ENCODE assay signal across 15 cellular contexts in the genomic region with DNA sequence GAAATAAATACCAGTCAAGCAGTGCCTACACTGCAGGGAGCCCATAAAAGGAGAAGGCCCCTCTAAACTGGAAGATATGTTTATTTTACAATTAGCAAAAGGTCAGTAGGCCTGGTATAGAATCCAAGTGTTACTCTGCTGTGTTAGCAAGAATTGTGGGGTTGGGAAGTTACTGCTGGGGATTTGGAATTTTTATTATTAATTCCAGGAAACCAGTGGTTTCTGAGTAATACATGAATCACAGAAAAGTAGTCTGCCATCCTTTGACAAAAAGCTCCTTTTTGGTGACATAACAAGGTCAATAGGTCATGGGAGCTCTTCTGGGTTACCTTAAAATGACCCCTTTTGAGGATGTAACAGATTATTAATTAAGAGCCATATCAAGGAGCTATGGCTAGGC.
A peak's percentile ranks its signal among the peaks of the same experiment; 100 is the strongest.
DNase-seq lines count a peak whose midpoint lies in the region; ATAC-seq, FAIRE-seq and TF ChIP-seq lines count a peak whose summit lies in the region.
"Had no signal": no experiment of that assay in that cellular context is flagged by ENCODE, and none has a peak within 500 bp of the region (broad histone marks: within the 10 kb centered on the region; RNA-seq: fewer than 3 reads in every experiment).

No MANE protein-coding gene starts in this region.

- H3K9me3 Mint-ChIP-seq in activated naive CD8-positive, alpha-beta T cell treated with anti-CD3 and anti-CD28 coated beads, Interleukin-2, amount 50 U/mL, for 24 hours: no peaks in the 10 kb centered on the region

- H3K27me3 Mint-ChIP-seq in activated naive CD8-positive, alpha-beta T cell treated with anti-CD3 and anti-CD28 coated beads, Interleukin-2, amount 50 U/mL, for 24 hours: peaks cover 6% of the 10 kb centered on the region

- H3K4me1 Mint-ChIP-seq in activated naive CD8-positive, alpha-beta T cell treated with anti-CD3 and anti-CD28 coated beads, Interleukin-2, amount 50 U/mL, for 24 hours: peaks cover 6% of the 10 kb centered on the region

- no peak for ATAC-seq in HG03045 (IDR thresholded peaks at IDR 0.05; ENCODE audit: unreplicated experiment)
- no peak for ATAC-seq in activated naive CD8-positive, alpha-beta T cell treated with anti-CD3 and anti-CD28 coated beads, Interleukin-2, amount 50 U/mL, for 24 hours
- ATAC-seq: pancreas had no signal

- no peak overlapping the region for H3K4me3 ChIP-seq in fibroblast of mammary gland (ENCODE audit: control insufficient read depth, low read depth, low read length)
- H3K4me3 ChIP-seq: pancreas had no signal

- no peak overlapping the region for H3K27ac Mint-ChIP-seq in activated naive CD8-positive, alpha-beta T cell treated with anti-CD3 and anti-CD28 coated beads, Interleukin-2, amount 50 U/mL, for 24 hours

- TF ChIP-seq CTCF in fibroblast of mammary gland (conservative IDR thresholded peaks at IDR 0.05; ENCODE audit: control insufficient read depth, insufficient read depth, low read depth, low read length): no peak

- no peak for FAIRE-seq in urothelium cell line (lab: Jason Lieb, UNC)
- FAIRE-seq: A204.1, pancreas had no signal

- no peak overlapping the region for H3K4me3 Mint-ChIP-seq in activated naive CD8-positive, alpha-beta T cell treated with anti-CD3 and anti-CD28 coated beads, Interleukin-2, amount 50 U/mL, for 24 hours

- DNase-seq in NCI-H345 (lab: John Stamatoyannopoulos, UW): peak; percentile 2
- no peak for DNase-seq in NCI-H345 treated with DMSO at 0.1 percent for 48 hours (lab: John Stamatoyannopoulos, UW; ENCODE audit: unreplicated experiment)
- DNase-seq in RPMI7951 (ENCODE audit: low read depth): peak; percentile 87
- DNase-seq in fibroblast of mammary gland (ENCODE audit: low read depth): peak; percentile 86
- DNase-seq in urothelium cell line (ENCODE audit: low spot score): peak; percentile 46
- DNase-seq in amniotic stem cell (lab: John Stamatoyannopoulos, UW): no peak
- no peak for DNase-seq in activated naive CD8-positive, alpha-beta T cell treated with anti-CD3 and anti-CD28 coated beads, Interleukin-2, amount 50 U/mL, for 24 hours
- DNase-seq: H7; mesendoderm; NCI-H1436; pancreas; stimulated activated CD8-positive, alpha-beta memory T cell treated with anti-CD3 and anti-CD28 coated beads, Interleukin-4, amount 100 ng/mL, for 48 hours; trophoblast cell had no signal

- H3K36me3 Mint-ChIP-seq in activated naive CD8-positive, alpha-beta T cell treated with anti-CD3 and anti-CD28 coated beads, Interleukin-2, amount 50 U/mL, for 24 hours (ENCODE audit: low read depth): no peaks in the 10 kb centered on the region

Comparison
In these comparisons a context has a peak if more than half of its experiments do, and no peak if none do; other contexts are left out.
1. DNase-seq: peak in NCI-H345 (single experiment), RPMI7951 (single experiment), fibroblast of mammary gland (single experiment) and urothelium cell line (single experiment); none in NCI-H345 treated with DMSO at 0.1 percent for 48 hours (single experiment), amniotic stem cell (single experiment) and activated naive CD8-positive, alpha-beta T cell treated with anti-CD3 and anti-CD28 coated beads, Interleukin-2, amount 50 U/mL, for 24 hours (single experiment).